Comparison of ENCODE assay signal across 14 cellular contexts in genomic region chr2:160409480-160409879, GRCh38.
A peak's percentile ranks its signal among the peaks of the same experiment; 100 is the strongest.
DNase-seq lines count a peak whose midpoint lies in the region; ATAC-seq lines count a peak whose summit lies in the region.
"Had no signal": no experiment of that assay in that cellular context is flagged by ENCODE, and none has a peak within 500 bp of the region (broad histone marks: within the 10 kb centered on the region; RNA-seq: fewer than 3 reads in every experiment).

No MANE protein-coding gene starts in this region.

- POLR2A ChIA-PET in activated CD8-positive, alpha-beta T cell treated with anti-CD3 and anti-CD28 coated beads, Interleukin-2, amount 10 ng/mL, durations not matched to agents 7 days and 5 days (lab: Charles Lee): no interaction called here

- peaks cover 80% of the 10 kb centered on the region for H3K4me1 Mint-ChIP-seq in activated T-cell treated with anti-CD3 and anti-CD28 coated beads, Interleukin-2, amount 50 U/mL, for 24 hours (ENCODE audit: low read depth)
- peaks cover 70% of the 10 kb centered on the region for H3K4me1 Mint-ChIP-seq in activated CD8-positive, alpha-beta T cell treated with anti-CD3 and anti-CD28 coated beads, Interleukin-2, amount 10 ng/mL, durations not matched to agents 7 days and 5 days (ENCODE audit: low read depth)
- H3K4me1 Mint-ChIP-seq in stimulated activated effector memory CD8-positive, alpha-beta T cell treated with anti-CD3 and anti-CD28 coated beads, Interleukin-12 subunit alpha, Interleukin-12 subunit beta, amount 100 ng/mL, for 72 hours: peaks cover 78% of the 10 kb centered on the region

- CTCF ChIA-PET in activated CD8-positive, alpha-beta T cell treated with anti-CD3 and anti-CD28 coated beads, Interleukin-2, amount 10 ng/mL, durations not matched to agents 7 days and 5 days (lab: Charles Lee): interaction anchor here (0.6 kb wide), 1 partner anchor 20 kb away, joined by 3 read pairs; no protein-coding TSS in a partner anchor

- peaks cover 17% of the 10 kb centered on the region for H3K36me3 Mint-ChIP-seq in activated T-cell treated with anti-CD3 and anti-CD28 coated beads, Interleukin-2, amount 50 U/mL, for 24 hours (ENCODE audit: low read depth)
- H3K36me3 Mint-ChIP-seq in activated CD8-positive, alpha-beta T cell treated with anti-CD3 and anti-CD28 coated beads, Interleukin-2, amount 10 ng/mL, durations not matched to agents 7 days and 5 days (ENCODE audit: low read depth): peaks cover 39% of the 10 kb centered on the region
- H3K36me3 Mint-ChIP-seq in stimulated activated effector memory CD8-positive, alpha-beta T cell treated with anti-CD3 and anti-CD28 coated beads, Interleukin-12 subunit alpha, Interleukin-12 subunit beta, amount 100 ng/mL, for 72 hours: peaks cover 26% of the 10 kb centered on the region

- ATAC-seq in activated CD8-positive, alpha-beta T cell treated with anti-CD3 and anti-CD28 coated beads, Interleukin-2, amount 10 ng/mL, durations not matched to agents 7 days and 5 days: no peak
- no peak for ATAC-seq in stimulated activated effector memory CD8-positive, alpha-beta T cell treated with anti-CD3 and anti-CD28 coated beads, Interleukin-12 subunit alpha, Interleukin-12 subunit beta, amount 100 ng/mL, for 72 hours
- ATAC-seq in aorta (ENCODE audit: low FRiP score): no peak

- H3K9ac ChIP-seq in iPS-18a (ENCODE audit: low read length): no peak overlapping the region

- H3K27ac ChIP-seq in iPS-18a (ENCODE audit: low read length) (no peak overlapping the region), aorta (ENCODE audit: low read depth in 1 of 2, low read length in 2 of 2) (no peak overlapping the region)
- H3K27ac ChIP-seq: HL-60 had no signal

- no peaks in the 10 kb centered on the region for H3K9me3 Mint-ChIP-seq in activated T-cell treated with anti-CD3 and anti-CD28 coated beads, Interleukin-2, amount 50 U/mL, for 24 hours
- H3K9me3 Mint-ChIP-seq in activated CD8-positive, alpha-beta T cell treated with anti-CD3 and anti-CD28 coated beads, Interleukin-2, amount 10 ng/mL, durations not matched to agents 7 days and 5 days (ENCODE audit: insufficient read depth): no peaks in the 10 kb centered on the region
- H3K9me3 Mint-ChIP-seq in stimulated activated effector memory CD8-positive, alpha-beta T cell treated with anti-CD3 and anti-CD28 coated beads, Interleukin-12 subunit alpha, Interleukin-12 subunit beta, amount 100 ng/mL, for 72 hours: no peaks in the 10 kb centered on the region

- peaks cover 28% of the 10 kb centered on the region for H3K4me1 ChIP-seq in iPS-18a (ENCODE audit: control insufficient read depth, low read depth, low read length)
- peaks cover 0 to 7% of the 10 kb centered on the region in 2 donors for H3K4me1 ChIP-seq in aorta (ENCODE audit: control insufficient read depth in 1 of 2, insufficient read depth in 2 of 2, low read length in 2 of 2)

- WGBS in aorta, 2 donors: 60 to 72% methylated on average over 1 of the region's 1 CpG

- H3K27me3 ChIP-seq in iPS-18a (ENCODE audit: control insufficient read depth, insufficient read depth, low read length) (peaks cover 39% of the 10 kb centered on the region), aorta (ENCODE audit: control insufficient read depth in 1 of 2, insufficient read depth in 2 of 2, low read length in 1 of 2) (no peaks in the 10 kb centered on the region)
- H3K27me3 ChIP-seq: ascending aorta had no signal

- DNase-seq in activated T-cell treated with anti-CD3 and anti-CD28 coated beads, Interleukin-2, amount 50 U/mL, for 24 hours: no peak
- no peak for DNase-seq in activated T-cell treated with anti-CD3 and anti-CD28 coated beads, Interleukin-2, amount 50 U/mL, for 1 hour
- no peak for DNase-seq in activated CD8-positive, alpha-beta T cell treated with anti-CD3 and anti-CD28 coated beads, Interleukin-2, amount 10 ng/mL, durations not matched to agents 7 days and 5 days
- DNase-seq in stimulated activated effector memory CD8-positive, alpha-beta T cell treated with anti-CD3 and anti-CD28 coated beads, Interleukin-12 subunit alpha, Interleukin-12 subunit beta, amount 100 ng/mL, for 72 hours (ENCODE audit: low spot score in 2 of 2): no peak
- DNase-seq in aorta (no peak), middle frontal gyrus (ENCODE audit: extremely low spot score, low spot score) (no peak), HK-2 (ENCODE audit: unreplicated experiment) (no peak)
- DNase-seq: NCI-H1048; NCI-H69; SHP77 treated with DMSO at 0.1 percent for 48 hours; stimulated activated naive CD4-positive, alpha-beta T cell treated with Interleukin-2 at 50 U/mL for 16 hours had no signal

- intact Hi-C loops in aorta (cut with DNase I): loop anchor here in 1 of 2 donors (5.0 kb wide), 1 partner anchor 77 kb away; no protein-coding TSS in a partner anchor

- H3K27ac Mint-ChIP-seq in activated T-cell treated with anti-CD3 and anti-CD28 coated beads, Interleukin-2, amount 50 U/mL, for 24 hours: peak overlapping the region; percentile 50
- no peak overlapping the region for H3K27ac Mint-ChIP-seq in activated CD8-positive, alpha-beta T cell treated with anti-CD3 and anti-CD28 coated beads, Interleukin-2, amount 10 ng/mL, durations not matched to agents 7 days and 5 days
- peak overlapping the region; percentile 95 for H3K27ac Mint-ChIP-seq in stimulated activated effector memory CD8-positive, alpha-beta T cell treated with anti-CD3 and anti-CD28 coated beads, Interleukin-12 subunit alpha, Interleukin-12 subunit beta, amount 100 ng/mL, for 72 hours

- H3K4me3 ChIP-seq in iPS-18a (ENCODE audit: low read length) (peak overlapping the region; percentile 81), aorta (ENCODE audit: low read length in 2 of 2) (no peak overlapping the region)

- no peaks in the 10 kb centered on the region for H3K9me3 ChIP-seq in iPS-18a (ENCODE audit: control insufficient read depth, low read depth, low read length)
- no peaks in the 10 kb centered on the region for H3K9me3 ChIP-seq in aorta (ENCODE audit: control insufficient read depth, low read length)
- H3K9me3 ChIP-seq: ascending aorta had no signal

- no peaks in the 10 kb centered on the region for H3K27me3 Mint-ChIP-seq in activated T-cell treated with anti-CD3 and anti-CD28 coated beads, Interleukin-2, amount 50 U/mL, for 24 hours
- H3K27me3 Mint-ChIP-seq in activated CD8-positive, alpha-beta T cell treated with anti-CD3 and anti-CD28 coated beads, Interleukin-2, amount 10 ng/mL, durations not matched to agents 7 days and 5 days (ENCODE audit: low read depth): no peaks in the 10 kb centered on the region

- H3K36me3 ChIP-seq in iPS-18a (ENCODE audit: control insufficient read depth, low read depth, low read length): no peaks in the 10 kb centered on the region
- H3K36me3 ChIP-seq in aorta (ENCODE audit: control insufficient read depth in 1 of 2, insufficient read depth in 2 of 2, low read length in 1 of 2): no peaks in the 10 kb centered on the region
- H3K36me3 ChIP-seq: ascending aorta had no signal

- H3K4me3 Mint-ChIP-seq in activated T-cell treated with anti-CD3 and anti-CD28 coated beads, Interleukin-2, amount 50 U/mL, for 24 hours: peak overlapping the region; percentile 83
- H3K4me3 Mint-ChIP-seq in activated CD8-positive, alpha-beta T cell treated with anti-CD3 and anti-CD28 coated beads, Interleukin-2, amount 10 ng/mL, durations not matched to agents 7 days and 5 days: peak overlapping the region; percentile 85
- peak overlapping the region; percentile 86 for H3K4me3 Mint-ChIP-seq in stimulated activated effector memory CD8-positive, alpha-beta T cell treated with anti-CD3 and anti-CD28 coated beads, Interleukin-12 subunit alpha, Interleukin-12 subunit beta, amount 100 ng/mL, for 72 hours
